Comparison of ENCODE assay signal across 1 cellular context in genomic region chr20:54345817-54346216, GRCh38.
TF ChIP-seq lines count a peak whose summit lies in the region.

No MANE protein-coding gene starts in this region.

TF ChIP-seq in HCT116, 20 proteins besides CTCF, POLR2A, EP300 and RAD21 (continued from another document):
- TF ChIP-seq TCF7L2 (IDR thresholded peaks at IDR 0.05; ENCODE audit: borderline replicate concordance, extremely low read depth, insufficient read depth, insufficient read length) (no peak), EZH2phosphoT487 (IDR thresholded peaks at IDR 0.05; ENCODE audit: borderline replicate concordance) (no peak), ZBTB33 (IDR thresholded peaks at IDR 0.05; ENCODE audit: extremely low read depth, insufficient replicate concordance, low read length) (no peak), SRF (IDR thresholded peaks at IDR 0.05; ENCODE audit: low read depth) (no peak), ZNF274 (IDR thresholded peaks at IDR 0.05; ENCODE audit: low read depth, low read length) (no peak), SIN3A (IDR thresholded peaks at IDR 0.05; ENCODE audit: low read depth) (no peak), JUND (IDR thresholded peaks at IDR 0.05) (no peak), CBX3 (IDR thresholded peaks at IDR 0.05; ENCODE audit: low read depth) (no peak), EZH2 (IDR thresholded peaks at IDR 0.05) (no peak), ZFX (IDR thresholded peaks at IDR 0.05) (no peak)
- TF ChIP-seq, protein P1, sequence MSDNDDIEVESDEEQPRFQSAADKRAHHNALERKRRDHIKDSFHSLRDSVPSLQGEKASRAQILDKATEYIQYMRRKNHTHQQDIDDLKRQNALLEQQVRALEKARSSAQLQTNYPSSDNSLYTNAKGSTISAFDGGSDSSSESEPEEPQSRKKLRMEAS (IDR thresholded peaks at IDR 0.05), result no peak
